In genomic region chr7:24573008-24573553, GRCh38 we compare ENCODE assay signal across 8 cellular contexts. TPM values are rescaled to one million over a fixed set of nuclear protein-coding genes. Genes with fewer than 3 reads are reported as not detected.
DNase-seq lines count a peak whose midpoint lies in the region; ATAC-seq and TF ChIP-seq lines count a peak whose summit lies in the region.

Gene PALS2, plus strand, starts transcription at chr7:24573452. Its CDS starts 50,216 bp downstream, at chr7:24623668.

- no peaks in the 10 kb centered on the region for H3K9me3 ChIP-seq in DOHH2 (ENCODE audit: control insufficient read depth, insufficient read depth, low read length)
- no peaks in the 10 kb centered on the region for H3K9me3 ChIP-seq in testis

- peaks cover 26% of the 10 kb centered on the region; the same call in 1 of the 2 replicates for H4K20me1 ChIP-seq in DOHH2 (ENCODE audit: control insufficient read depth, insufficient read depth, low read depth, low read length)

- H3K4me1 Mint-ChIP-seq in activated naive CD4-positive, alpha-beta T cell treated with anti-CD3 and anti-CD28 coated beads, Interleukin-2, amount 10 ng/mL, durations not matched to agents 7 days and 5 days: peaks cover 31% of the 10 kb centered on the region

- H3K9me2 ChIP-seq in DOHH2 (replicated peaks; ENCODE audit: control insufficient read depth, low read length): no peaks in the 10 kb centered on the region

- H3K27ac Mint-ChIP-seq in activated naive CD4-positive, alpha-beta T cell treated with anti-CD3 and anti-CD28 coated beads, Interleukin-2, amount 10 ng/mL, durations not matched to agents 7 days and 5 days: peak within 1 kb of the TSS; percentile 82

- no peaks in the 10 kb centered on the region for H3K9me3 Mint-ChIP-seq in activated naive CD4-positive, alpha-beta T cell treated with anti-CD3 and anti-CD28 coated beads, Interleukin-2, amount 10 ng/mL, durations not matched to agents 7 days and 5 days

- peaks cover 48% of the 10 kb centered on the region for H3K27me3 ChIP-seq in DOHH2 (ENCODE audit: control insufficient read depth, low read length)
- no peaks in the 10 kb centered on the region for H3K27me3 ChIP-seq in testis

- peak within 1 kb of the TSS; percentile 94 for H3K4me3 ChIP-seq in DOHH2 (ENCODE audit: low read length)
- peak within 1 kb of the TSS; percentile 68 to 80 for H3K4me3 ChIP-seq in testis

- H3K27ac ChIP-seq in DOHH2 (ENCODE audit: low read depth, low read length): peak within 1 kb of the TSS; percentile 57
- H3K27ac ChIP-seq in testis: peak within 1 kb of the TSS; percentile 72 to 73

- H3K4me3 Mint-ChIP-seq in activated naive CD4-positive, alpha-beta T cell treated with anti-CD3 and anti-CD28 coated beads, Interleukin-2, amount 10 ng/mL, durations not matched to agents 7 days and 5 days: peak within 1 kb of the TSS; percentile 90

- intact Hi-C loops in testis (cut with DNase I; ENCODE audit: low total_unique reads): no loop called here

- WGBS in testis, 2 donors: 0 to 1% methylated on average over 10 to 40 of the region's 69 CpGs

- in situ Hi-C loops in KBM-7 (cut with MboI; ENCODE audit: low pct_unique_long_range_greater_than_20kb, low sequenced_read_pairs) (no loop called here), SK-MEL-5 (cut with HindIII; ENCODE audit: low pct_unique_long_range_greater_than_20kb, low sequenced_read_pairs) (no loop called here)

- H3K36me3 Mint-ChIP-seq in activated naive CD4-positive, alpha-beta T cell treated with anti-CD3 and anti-CD28 coated beads, Interleukin-2, amount 10 ng/mL, durations not matched to agents 7 days and 5 days: no peaks in the 10 kb centered on the region

- DNase-seq in KBM-7 (peak; percentile 68), SK-MEL-5 (ENCODE audit: low read depth, low spot score) (peak; percentile 77), globus pallidus (ENCODE audit: low spot score) (peak; percentile 59), omental fat pad (ENCODE audit: low spot score) (no peak), testis (peak; percentile 74)
- DNase-seq in activated naive CD4-positive, alpha-beta T cell treated with anti-CD3 and anti-CD28 coated beads, Interleukin-2, amount 10 ng/mL, durations not matched to agents 7 days and 5 days: peak; percentile 82

- TF ChIP-seq CTCF in DOHH2 (IDR thresholded peaks at IDR 0.05; ENCODE audit: low read depth, low read length, poor library complexity, severe bottlenecking) (no peak), omental fat pad (IDR thresholded peaks at IDR 0.05) (no peak), testis (IDR thresholded peaks at IDR 0.05) (no peak)

- TF ChIP-seq POLR2A in testis (IDR thresholded peaks at IDR 0.05): no peak

- peak within 1 kb of the TSS; percentile 88 for H3K4me2 ChIP-seq in DOHH2 (ENCODE audit: low read length)

- H3K27me3 Mint-ChIP-seq in activated naive CD4-positive, alpha-beta T cell treated with anti-CD3 and anti-CD28 coated beads, Interleukin-2, amount 10 ng/mL, durations not matched to agents 7 days and 5 days: peaks cover 40% of the 10 kb centered on the region

- H3K4me1 ChIP-seq in DOHH2 (ENCODE audit: control insufficient read depth, low read length) (peaks cover 43% of the 10 kb centered on the region), testis (peaks cover 7% of the 10 kb centered on the region)

- peaks cover 25% of the 10 kb centered on the region for H3F3A ChIP-seq in DOHH2 (ENCODE audit: control insufficient read depth, insufficient read depth)

- H3K36me3 ChIP-seq in DOHH2 (ENCODE audit: control insufficient read depth, low read length) (peaks cover 8% of the 10 kb centered on the region; the same call in 1 of the 2 replicates), testis (ENCODE audit: low read depth, missing control alignments) (no peaks in the 10 kb centered on the region)

- CTCF ChIA-PET in activated naive CD4-positive, alpha-beta T cell treated with anti-CD3 and anti-CD28 coated beads, Interleukin-2, amount 10 ng/mL, durations not matched to agents 7 days and 5 days (lab: Charles Lee): interaction anchor here (1.2 kb wide), 1 partner anchor 15 kb away, joined by 3 read pairs; no protein-coding TSS in a partner anchor

- ATAC-seq in GM21717 (IDR thresholded peaks at IDR 0.05; ENCODE audit: unreplicated experiment) (peak; percentile 60), omental fat pad (ENCODE audit: low FRiP score) (peak; percentile 73)

- H3K79me2 ChIP-seq in DOHH2 (ENCODE audit: control insufficient read depth, low read length): peaks cover 44% of the 10 kb centered on the region

RNA-seq across cellular contexts. Expression of gene PALS2, which starts in this region (rescaled TPM):
- 34.0 and 35.7 TPM in 2 replicates for total RNA-seq in SK-MEL-5 (2014; rRNA removed; shearing (Covaris generic))
- 11.5 and 14.0 TPM in 2 replicates for polyA plus RNA-seq in SK-MEL-5 (2015; cell fraction: cytosol; rRNA removed)
- 9.0 and 14.0 TPM in 2 replicates for polyA plus RNA-seq in SK-MEL-5 (2015; cell fraction: nucleus; rRNA removed)
- total RNA-seq in omental fat pad (10 to 100 TPM in 3 of 4 donors, 1 to 10 TPM in 1; 8.2 to 30.0 (median 22.2) TPM), testis (10 to 100 TPM; 26.9 to 30.8 TPM)
- polyA plus RNA-seq in testis (ENCODE audit: insufficient read depth, low read depth, low replicate concordance): 80.2 TPM
